ENCODE assay signal across 24 cellular contexts in the genomic region with DNA sequence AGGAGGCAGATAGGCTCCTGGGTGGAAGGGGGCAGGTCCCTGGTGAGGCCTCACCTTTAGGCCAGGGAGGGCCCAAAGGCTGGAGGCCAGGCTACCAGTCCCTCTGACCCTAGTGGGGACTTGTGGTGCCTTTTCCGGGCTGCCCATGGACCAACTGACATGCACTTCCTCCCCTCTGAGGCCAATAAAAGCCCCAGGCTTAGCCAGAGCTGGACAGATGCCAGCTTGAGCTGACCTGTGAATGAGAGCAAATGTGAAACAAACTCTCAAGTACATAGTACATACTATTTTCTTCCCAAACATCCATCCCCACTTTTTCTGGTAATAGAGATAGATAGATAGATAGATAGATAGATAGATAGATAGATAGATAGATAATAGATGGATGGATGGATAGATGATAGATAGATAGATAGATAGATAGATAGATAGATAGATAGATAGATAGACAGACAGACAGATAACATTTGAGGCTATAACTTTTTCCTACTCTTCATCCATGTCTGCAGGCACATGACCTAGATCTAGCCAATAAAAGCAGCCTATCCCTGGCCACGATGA.
"Had no signal": no experiment of that assay in that cellular context is flagged by ENCODE, and none has a peak within 500 bp of the region (broad histone marks: within the 10 kb centered on the region; RNA-seq: fewer than 3 reads in every experiment).

No MANE protein-coding gene starts in this region.

- H3K27ac ChIP-seq: hepatocyte, left lung, prostate gland, transverse colon had no signal

- H3K27ac Mint-ChIP-seq: activated T-cell treated with anti-CD3 and anti-CD28 coated beads, Interleukin-2, amount 50 U/mL, for 72 hours; natural killer cell; stimulated activated effector memory CD8-positive, alpha-beta T cell treated with anti-CD3 and anti-CD28 coated beads, Interleukin-12 subunit alpha, Interleukin-12 subunit beta, amount 100 ng/mL, for 72 hours; T-helper 17 cell had no signal

- H3K79me2 ChIP-seq: hepatocyte had no signal

- FAIRE-seq: frontal cortex, urothelium cell line had no signal

- DNase-seq: activated CD4-positive, alpha-beta T cell treated with anti-CD3 and anti-CD28 coated beads for 4 hours; activated CD4-positive, alpha-beta T cell treated with anti-CD3 and anti-CD28 coated beads, Interleukin-2, amount 50 U/mL, for 48 hours; activated CD4-positive, CD25-positive, alpha-beta regulatory T cell; activated CD8-positive, alpha-beta memory T cell treated with anti-CD3 and anti-CD28 coated beads, Interleukin-2, amount 50 U/mL, for 48 hours; activated gamma-delta T cell; activated naive CD4-positive, alpha-beta T cell treated with anti-CD3 and anti-CD28 coated beads, Interleukin-2, amount 50 U/mL, for 16 hours; activated T-cell treated with anti-CD3 and anti-CD28 coated beads, Interleukin-2, amount 50 U/mL, for 72 hours; aorta; effector CD4-positive, alpha-beta T cell; glutamatergic neuron; kidney glomerular epithelial cell; left lung; midbrain; natural killer cell; T-helper 17 cell; transverse colon had no signal

- H3K4me3 ChIP-seq: hepatocyte, left lung, lung, prostate gland, transverse colon had no signal

- H3K4me1 ChIP-seq: prostate gland had no signal

- H3K4me3 Mint-ChIP-seq: activated T-cell treated with anti-CD3 and anti-CD28 coated beads, Interleukin-2, amount 50 U/mL, for 72 hours; natural killer cell; stimulated activated effector memory CD8-positive, alpha-beta T cell treated with anti-CD3 and anti-CD28 coated beads, Interleukin-12 subunit alpha, Interleukin-12 subunit beta, amount 100 ng/mL, for 72 hours; T-helper 17 cell had no signal

- H3K4me2 ChIP-seq: hepatocyte had no signal

- ATAC-seq: activated T-cell treated with anti-CD3 and anti-CD28 coated beads, Interleukin-2, amount 50 U/mL, for 72 hours; esophagus mucosa; left lung; natural killer cell; stimulated activated effector memory CD8-positive, alpha-beta T cell treated with anti-CD3 and anti-CD28 coated beads, Interleukin-12 subunit alpha, Interleukin-12 subunit beta, amount 100 ng/mL, for 72 hours; T-helper 17 cell had no signal

- H2AFZ ChIP-seq: hepatocyte had no signal

- H3K9me3 ChIP-seq: left lung, prostate gland, transverse colon had no signal

- H3K36me3 ChIP-seq: left lung, prostate gland, transverse colon had no signal

- H3K9me3 Mint-ChIP-seq: activated T-cell treated with anti-CD3 and anti-CD28 coated beads, Interleukin-2, amount 50 U/mL, for 72 hours; brain; natural killer cell; stimulated activated effector memory CD8-positive, alpha-beta T cell treated with anti-CD3 and anti-CD28 coated beads, Interleukin-12 subunit alpha, Interleukin-12 subunit beta, amount 100 ng/mL, for 72 hours had no signal

- H3K36me3 Mint-ChIP-seq: brain; natural killer cell; stimulated activated effector memory CD8-positive, alpha-beta T cell treated with anti-CD3 and anti-CD28 coated beads, Interleukin-12 subunit alpha, Interleukin-12 subunit beta, amount 100 ng/mL, for 72 hours had no signal

- H3K27me3 ChIP-seq: hepatocyte had no signal
